ENCODE assay signal across 10 cellular contexts in the genomic region with DNA sequence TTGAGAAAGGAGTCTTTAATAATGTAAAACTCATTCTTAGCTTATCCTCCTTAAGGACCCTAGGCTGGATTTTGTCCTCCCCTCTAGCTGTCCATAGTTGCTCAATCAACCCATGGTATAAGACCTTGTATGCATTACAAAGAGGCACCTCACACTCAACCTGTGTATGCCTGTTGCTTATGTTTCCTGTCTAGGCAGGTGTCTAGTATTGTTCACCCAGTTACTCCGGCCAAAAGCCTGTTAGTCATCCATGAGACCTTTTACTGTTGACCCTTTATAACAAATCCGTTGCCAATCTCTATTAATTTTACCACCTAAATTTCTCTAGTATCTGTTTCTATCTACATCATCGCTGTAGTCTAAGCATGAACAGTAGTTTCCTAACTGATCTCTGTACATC. TPM values are rescaled to one million over a fixed set of nuclear protein-coding genes. Genes with fewer than 3 reads are reported as not detected.
DNase-seq lines count a peak whose midpoint lies in the region; ATAC-seq, FAIRE-seq and TF ChIP-seq lines count a peak whose summit lies in the region.
"Had no signal": no experiment of that assay in that cellular context is flagged by ENCODE, and none has a peak within 500 bp of the region (broad histone marks: within the 10 kb centered on the region; RNA-seq: fewer than 3 reads in every experiment).

No MANE protein-coding gene starts in this region.

- H2AFZ ChIP-seq in HepG2 (ENCODE audit: low read length) = no peak overlapping the region

- H3K4me3 ChIP-seq in HepG2 (replicated peaks in 1 of 3; ENCODE audit: insufficient read depth in 1 of 3, low read depth in 2 of 3, low read length in 3 of 3) (no peak overlapping the region), spleen (no peak overlapping the region)

- no peak overlapping the region for H3K27ac ChIP-seq in HepG2 (ENCODE audit: extremely low read length, insufficient read depth, low read length)
- H3K27ac ChIP-seq in spleen = no peak overlapping the region

- H4K20me1 ChIP-seq in HepG2 (ENCODE audit: insufficient read depth, low read length) = no peaks in the 10 kb centered on the region

- H3K9me3 ChIP-seq in HepG2 (ENCODE audit: low read length) = no peaks in the 10 kb centered on the region
- H3K9me3 ChIP-seq in spleen = no peaks in the 10 kb centered on the region

- intact Hi-C loops in HepG2 (cut with micrococcal nuclease; ENCODE audit: unreplicated experiment) = loop anchor here (10.0 kb wide), 1 partner anchor 137 kb away; no protein-coding TSS in a partner anchor
- intact Hi-C loops in spleen (cut with DNase I; ENCODE audit: low total_unique reads) = no loop called here

- DNase-seq in HepG2 (ENCODE audit: low spot score) = no peak
- DNase-seq in NCI-H2171 (lab: John Stamatoyannopoulos, UW) = no peak
- no peak for DNase-seq in DMS 273 treated with DMSO at 0.1 percent for 48 hours (lab: John Stamatoyannopoulos, UW)
- no peak for DNase-seq in GM19238 (ENCODE audit: insufficient read length, low spot score)
- no peak for DNase-seq in spleen
- DNase-seq: immature natural killer cell, NCI-H1694 treated with DMSO at 0.1 percent for 48 hours had no signal

- H3K36me3 ChIP-seq in HepG2 (replicated peaks in 1 of 2; ENCODE audit: control insufficient read depth in 1 of 2, insufficient read depth in 2 of 2, low read length in 2 of 2) (peaks cover 2 to 3% of the 10 kb centered on the region in 2 experiments; a peak in 2 of 5 replicates), spleen (peaks cover 0 to 27% (median 0%) of the 10 kb centered on the region in 6 donors)

- H3K79me2 ChIP-seq in HepG2 (ENCODE audit: insufficient read depth, low read length) = peaks cover 26% of the 10 kb centered on the region

- FAIRE-seq in HepG2 (lab: Jason Lieb, UNC) = no peak

- POLR2A ChIA-PET in HepG2 (lab: Yijun Ruan, JAX) = no interaction called here

- no peak for TF ChIP-seq RAD21 in HepG2 (CRISPR knock-in tag; IDR thresholded peaks at IDR 0.05)

- BruUV-seq in HepG2 (replicated peaks; lab: Mats Ljungman, UMichigan) = no TSS peak

- no peaks in the 10 kb centered on the region; a peak in 1 of 5 replicates for H3K27me3 ChIP-seq in HepG2 (ENCODE audit: control insufficient read depth in 1 of 2, insufficient read depth in 2 of 2, low read length in 2 of 2)
- no peaks in the 10 kb centered on the region for H3K27me3 ChIP-seq in spleen (replicated peaks in 1 of 7)

- TF ChIP-seq EP300 in HepG2 (IDR thresholded peaks at IDR 0.05; ENCODE audit: low read depth in 2 of 2, low read length in 2 of 2) (no peak), HepG2 (CRISPR knock-in tag; IDR thresholded peaks at IDR 0.05; ENCODE audit: borderline replicate concordance) (no peak)

- TF ChIP-seq CTCF in HepG2 (CRISPR knock-in tag; IDR thresholded peaks at IDR 0.05) (no peak), spleen (IDR thresholded peaks at IDR 0.05 in 8 of 11, conservative IDR thresholded peaks at IDR 0.05 in 3 of 11) (no peak)

- ATAC-seq in GM18858 (IDR thresholded peaks at IDR 0.05; ENCODE audit: unreplicated experiment) (peak; percentile 25), GM21717 (IDR thresholded peaks at IDR 0.05; ENCODE audit: unreplicated experiment) (peak; percentile 28), HG03521 (IDR thresholded peaks at IDR 0.05; ENCODE audit: unreplicated experiment) (peak; percentile 21), HepG2 (no peak)

- H3K4me1 ChIP-seq in HepG2 (ENCODE audit: insufficient read depth, low read length) (peaks cover 42% of the 10 kb centered on the region), spleen (peaks cover 15 to 72% (median 33%) of the 10 kb centered on the region in 6 donors)

- WGBS in HepG2 (ENCODE audit: low lambda C conversion rate) = 98% methylated on average over 3 of the region's 3 CpGs
- 77 to 88% (median 82%) methylated on average over 3 of the region's 3 CpGs for WGBS in spleen, 5 donors

- H3K4me2 ChIP-seq in HepG2 (ENCODE audit: low read depth, low read length) = no peak overlapping the region

- in situ Hi-C loops in HepG2 (cut with HindIII; ENCODE audit: extremely low pct_ligation_motif_present, low pct_unique_long_range_greater_than_20kb) = loop anchor here (10.0 kb wide), 1 partner anchor 137 kb away; no protein-coding TSS in a partner anchor

- CTCF ChIA-PET in HepG2 (lab: Yijun Ruan, JAX; ENCODE audit: low intra/inter-chr PET ratio, low total read pairs) = no interaction called here

- H3K9ac ChIP-seq in HepG2 (ENCODE audit: insufficient read depth, low read depth, low read length) = no peak overlapping the region

- TF ChIP-seq POLR2A in HepG2 (IDR thresholded peaks at IDR 0.05; ENCODE audit: insufficient read depth in 1 of 2, low read depth in 2 of 2, low read length in 2 of 2) (no peak), spleen (IDR thresholded peaks at IDR 0.05) (no peak)

TF ChIP-seq in HepG2, 621 proteins besides CTCF, POLR2A, EP300 and RAD21:
- TF ChIP-seq RBFOX2 (IDR thresholded peaks at IDR 0.05; ENCODE audit: low read depth, low read length) = peak; percentile 44; the same call in 1 of the 2 replicates
- TF ChIP-seq HIVEP1 (CRISPR knock-in tag; IDR thresholded peaks at IDR 0.05) = no peak

RNA-seq across cellular contexts. Expression of a gene that starts 3.7 kb away (rescaled TPM):
- total RNA-seq in HepG2 (2016; rRNA removed; fragmentation: Illumina TruSeq; extraction: Trizol) = 29.1 and 31.6 TPM in 2 replicates
- 106 and 118 TPM in 2 replicates for total RNA-seq in HepG2 (2016; cell fraction: cytosol; rRNA removed; fragmentation: Illumina TruSeq; extraction: Trizol; ENCODE audit: low read depth)
- 34.1 and 38.8 TPM in 2 replicates for total RNA-seq in HepG2 (2016; cell fraction: insoluble cytoplasmic fraction; rRNA removed; fragmentation: Illumina TruSeq; extraction: Trizol)
- total RNA-seq in HepG2 (2016; cell fraction: membrane; rRNA removed; fragmentation: Illumina TruSeq; extraction: Trizol) = 39.0 and 45.7 TPM in 2 replicates
- 29.4 and 33.0 TPM in 2 replicates for total RNA-seq in HepG2 (2016; cell fraction: nucleus; rRNA removed; fragmentation: Illumina TruSeq; extraction: Trizol)
- 15.2 and 17.0 TPM in 2 replicates for polyA plus RNA-seq in HepG2 (2011; rRNA removed)
- polyA plus RNA-seq in HepG2 (2011; cell fraction: cytosol; rRNA removed) = 3.0 and 4.8 TPM in 2 replicates
- polyA plus RNA-seq in HepG2 (2011; cell fraction: nucleus; rRNA removed) = 10.8 and 11.8 TPM in 2 replicates
- polyA plus RNA-seq in HepG2 (2012) = 16.4 and 30.2 TPM in 2 replicates
- 3.7 and 3.8 TPM in 2 replicates for polyA plus RNA-seq in HepG2 (2016; cell fraction: cytosol; fragmentation: Illumina TruSeq; extraction: Trizol; ENCODE audit: low read depth)
- polyA plus RNA-seq in HepG2 (2016; cell fraction: insoluble cytoplasmic fraction; fragmentation: Illumina TruSeq; extraction: Trizol; ENCODE audit: low read depth) = 29.2 and 32.0 TPM in 2 replicates
- 6.1 and 7.5 TPM in 2 replicates for polyA plus RNA-seq in HepG2 (2016; cell fraction: membrane; fragmentation: Illumina TruSeq; extraction: Trizol; ENCODE audit: low read depth)
- polyA plus RNA-seq in HepG2 (2016; cell fraction: nucleus; fragmentation: Illumina TruSeq; extraction: Trizol; ENCODE audit: insufficient read depth, low read depth) = 29.2 and 29.7 TPM in 2 replicates
- 2.5 and 6.1 TPM in 2 replicates for polyA minus RNA-seq in HepG2 (2011; rRNA and poly(A)+ RNA removed; ENCODE audit: low replicate concordance)
- polyA minus RNA-seq in HepG2 (2011; cell fraction: cytosol; rRNA and poly(A)+ RNA removed) = 10.2 and 17.9 TPM in 2 replicates
- polyA minus RNA-seq in HepG2 (2011; cell fraction: nucleus; rRNA and poly(A)+ RNA removed) = 88.0 and 131 TPM in 2 replicates
- total RNA-seq in spleen = 10 to 100 TPM; 13.6 to 31.9 (median 27.8) TPM
- 10 to 100 TPM; 26.0 to 42.5 (median 30.3) TPM for polyA plus RNA-seq in spleen
